Comparison of ENCODE assay signal across 1 cellular context in the genomic region with DNA sequence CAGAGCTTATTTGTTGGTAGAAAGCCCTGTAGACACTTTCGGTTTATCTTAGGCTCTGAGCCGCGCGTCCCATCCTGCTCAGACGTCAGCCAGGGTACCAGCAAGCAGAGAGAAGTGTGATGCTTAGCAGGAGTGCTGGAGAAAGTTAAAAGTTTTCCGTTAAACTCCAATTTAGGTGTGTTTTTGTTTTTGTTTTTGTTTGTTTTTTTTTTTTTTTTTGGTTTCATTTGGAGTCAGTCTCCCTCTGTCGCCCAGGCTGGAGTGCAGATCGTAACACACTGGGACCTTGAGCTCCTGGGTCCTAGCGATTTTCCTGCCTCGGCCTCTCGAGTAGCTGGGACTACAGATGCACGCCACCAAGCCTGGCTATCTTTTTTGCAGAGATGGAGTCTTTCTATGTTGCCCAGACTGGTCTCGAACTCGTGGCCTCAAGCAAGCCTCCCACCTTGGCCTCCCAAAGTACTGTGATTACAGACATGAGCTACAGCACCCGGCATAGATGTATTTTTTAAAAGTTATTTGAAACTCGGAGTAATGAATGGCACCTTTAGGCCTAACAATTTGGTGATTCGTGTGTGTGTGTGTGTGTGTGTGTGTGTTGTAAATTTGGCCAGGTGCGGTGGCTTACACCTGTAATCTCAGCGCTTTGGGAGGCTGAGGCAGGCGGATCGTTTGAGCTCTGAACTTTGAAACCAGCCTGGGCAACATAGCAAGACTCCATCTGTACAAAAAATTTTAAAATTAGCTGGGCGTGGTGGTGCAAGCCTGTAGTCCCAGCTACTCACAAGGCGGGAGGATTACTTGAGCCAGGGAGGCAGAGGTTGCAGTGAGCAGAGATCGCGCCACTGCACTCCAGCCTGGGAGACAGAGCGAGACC.
A peak's percentile ranks its signal among the peaks of the same experiment; 100 is the strongest.
TF ChIP-seq lines count a peak whose summit lies in the region.

No MANE protein-coding gene starts in this region.

TF ChIP-seq in HepG2, 621 proteins besides CTCF, POLR2A, EP300 and RAD21 (continued from another document):
- TF ChIP-seq ZNF121 (CRISPR knock-in tag; IDR thresholded peaks at IDR 0.05) (peak; percentile 91), ZNF230 (CRISPR knock-in tag; IDR thresholded peaks at IDR 0.05) (no peak), ZNF616 (CRISPR knock-in tag; IDR thresholded peaks at IDR 0.05; ENCODE audit: low read depth) (no peak), ZNF460 (CRISPR knock-in tag; IDR thresholded peaks at IDR 0.05; ENCODE audit: borderline replicate concordance) (peak; percentile 33; the same call in 1 of the 2 replicates), ZNF501 (CRISPR knock-in tag; IDR thresholded peaks at IDR 0.05) (0 out of 2 replicates have a peak, but pooled peaks have one; percentile 17), ZMYM3 (CRISPR knock-in tag; IDR thresholded peaks at IDR 0.05) (peak; percentile 29; the same call in 1 of the 2 replicates), ISL2 (CRISPR knock-in tag; IDR thresholded peaks at IDR 0.05) (no peak), PHF21A (CRISPR knock-in tag; IDR thresholded peaks at IDR 0.05) (0 out of 2 replicates have a peak, but pooled peaks have one; percentile 2)
- TF ChIP-seq, protein P1, sequence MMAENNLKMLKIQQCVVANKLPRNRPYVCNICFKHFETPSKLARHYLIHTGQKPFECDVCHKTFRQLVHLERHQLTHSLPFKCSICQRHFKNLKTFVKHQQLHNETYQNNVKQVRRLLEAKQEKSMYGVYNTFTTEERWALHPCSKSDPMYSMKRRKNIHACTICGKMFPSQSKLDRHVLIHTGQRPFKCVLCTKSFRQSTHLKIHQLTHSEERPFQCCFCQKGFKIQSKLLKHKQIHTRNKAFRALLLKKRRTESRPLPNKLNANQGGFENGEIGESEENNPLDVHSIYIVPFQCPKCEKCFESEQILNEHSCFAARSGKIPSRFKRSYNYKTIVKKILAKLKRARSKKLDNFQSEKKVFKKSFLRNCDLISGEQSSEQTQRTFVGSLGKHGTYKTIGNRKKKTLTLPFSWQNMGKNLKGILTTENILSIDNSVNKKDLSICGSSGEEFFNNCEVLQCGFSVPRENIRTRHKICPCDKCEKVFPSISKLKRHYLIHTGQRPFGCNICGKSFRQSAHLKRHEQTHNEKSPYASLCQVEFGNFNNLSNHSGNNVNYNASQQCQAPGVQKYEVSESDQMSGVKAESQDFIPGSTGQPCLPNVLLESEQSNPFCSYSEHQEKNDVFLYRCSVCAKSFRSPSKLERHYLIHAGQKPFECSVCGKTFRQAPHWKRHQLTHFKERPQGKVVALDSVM (CRISPR knock-in tag; IDR thresholded peaks at IDR 0.05): peak; percentile 64; the same call in 1 of the 2 replicates
- TF ChIP-seq, protein P2, sequence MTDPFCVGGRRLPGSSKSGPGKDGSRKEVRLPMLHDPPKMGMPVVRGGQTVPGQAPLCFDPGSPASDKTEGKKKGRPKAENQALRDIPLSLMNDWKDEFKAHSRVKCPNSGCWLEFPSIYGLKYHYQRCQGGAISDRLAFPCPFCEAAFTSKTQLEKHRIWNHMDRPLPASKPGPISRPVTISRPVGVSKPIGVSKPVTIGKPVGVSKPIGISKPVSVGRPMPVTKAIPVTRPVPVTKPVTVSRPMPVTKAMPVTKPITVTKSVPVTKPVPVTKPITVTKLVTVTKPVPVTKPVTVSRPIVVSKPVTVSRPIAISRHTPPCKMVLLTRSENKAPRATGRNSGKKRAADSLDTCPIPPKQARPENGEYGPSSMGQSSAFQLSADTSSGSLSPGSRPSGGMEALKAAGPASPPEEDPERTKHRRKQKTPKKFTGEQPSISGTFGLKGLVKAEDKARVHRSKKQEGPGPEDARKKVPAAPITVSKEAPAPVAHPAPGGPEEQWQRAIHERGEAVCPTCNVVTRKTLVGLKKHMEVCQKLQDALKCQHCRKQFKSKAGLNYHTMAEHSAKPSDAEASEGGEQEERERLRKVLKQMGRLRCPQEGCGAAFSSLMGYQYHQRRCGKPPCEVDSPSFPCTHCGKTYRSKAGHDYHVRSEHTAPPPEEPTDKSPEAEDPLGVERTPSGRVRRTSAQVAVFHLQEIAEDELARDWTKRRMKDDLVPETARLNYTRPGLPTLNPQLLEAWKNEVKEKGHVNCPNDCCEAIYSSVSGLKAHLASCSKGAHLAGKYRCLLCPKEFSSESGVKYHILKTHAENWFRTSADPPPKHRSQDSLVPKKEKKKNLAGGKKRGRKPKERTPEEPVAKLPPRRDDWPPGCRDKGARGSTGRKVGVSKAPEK (CRISPR knock-in tag; IDR thresholded peaks at IDR 0.05; ENCODE audit: borderline replicate concordance): peak; percentile 25; the same call in 1 of the 2 replicates
- TF ChIP-seq, protein P3, sequence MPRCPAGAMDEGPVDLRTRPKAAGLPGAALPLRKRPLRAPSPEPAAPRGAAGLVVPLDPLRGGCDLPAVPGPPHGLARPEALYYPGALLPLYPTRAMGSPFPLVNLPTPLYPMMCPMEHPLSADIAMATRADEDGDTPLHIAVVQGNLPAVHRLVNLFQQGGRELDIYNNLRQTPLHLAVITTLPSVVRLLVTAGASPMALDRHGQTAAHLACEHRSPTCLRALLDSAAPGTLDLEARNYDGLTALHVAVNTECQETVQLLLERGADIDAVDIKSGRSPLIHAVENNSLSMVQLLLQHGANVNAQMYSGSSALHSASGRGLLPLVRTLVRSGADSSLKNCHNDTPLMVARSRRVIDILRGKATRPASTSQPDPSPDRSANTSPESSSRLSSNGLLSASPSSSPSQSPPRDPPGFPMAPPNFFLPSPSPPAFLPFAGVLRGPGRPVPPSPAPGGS (CRISPR knock-in tag; IDR thresholded peaks at IDR 0.05): no peak
